ENCODE assay signal across 24 cellular contexts in the genomic region with DNA sequence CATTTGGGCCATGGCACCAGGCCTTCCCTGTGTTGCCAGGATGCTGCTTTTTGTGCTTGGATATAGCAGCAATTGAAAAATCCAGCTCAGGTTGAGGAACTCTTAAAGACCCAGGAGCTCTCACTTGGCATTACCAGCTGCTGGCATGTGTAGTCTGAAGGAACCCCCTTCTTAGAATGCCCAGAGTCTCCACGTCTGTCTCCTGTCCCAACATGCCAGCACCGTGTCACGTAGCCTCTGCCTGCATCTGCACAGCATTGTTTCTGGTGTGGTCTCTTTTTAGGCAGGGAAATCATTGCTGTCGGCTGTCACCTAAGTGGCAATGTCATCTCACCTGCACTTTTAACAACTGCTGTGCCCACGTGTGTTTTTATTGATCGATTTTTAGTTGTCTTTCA.
A peak's percentile ranks its signal among the peaks of the same experiment; 100 is the strongest.
DNase-seq lines count a peak whose midpoint lies in the region; ATAC-seq, FAIRE-seq and TF ChIP-seq lines count a peak whose summit lies in the region.
"Had no signal": no experiment of that assay in that cellular context is flagged by ENCODE, and none has a peak within 500 bp of the region (broad histone marks: within the 10 kb centered on the region; RNA-seq: fewer than 3 reads in every experiment).

No MANE protein-coding gene starts in this region.

- no peak for TF ChIP-seq POLR2A in H1 (IDR thresholded peaks at IDR 0.05; ENCODE audit: control extremely low read depth in 1 of 2, low read depth in 2 of 2, low read length in 2 of 2)

- peaks cover 56% of the 10 kb centered on the region for H3K79me2 ChIP-seq in Loucy (ENCODE audit: insufficient read depth, low read length)
- peaks cover 12 to 96% of the 10 kb centered on the region in 2 experiments; a peak in 3 of 4 replicates for H3K79me2 ChIP-seq in H1 (ENCODE audit: control insufficient read depth in 1 of 2, insufficient read depth in 2 of 2, low read length in 2 of 2)

- H2BK20ac ChIP-seq in H1 (ENCODE audit: low read length): no peak overlapping the region

- no peak overlapping the region for H3K23ac ChIP-seq in H1 (ENCODE audit: insufficient read length)

- H3K79me1 ChIP-seq in H1 (ENCODE audit: low read depth, low read length): peaks cover 17% of the 10 kb centered on the region

- no peak overlapping the region for H2AFZ ChIP-seq in Loucy (ENCODE audit: low read length)
- no peak overlapping the region for H2AFZ ChIP-seq in H1 (ENCODE audit: low read length)

- H3K27ac ChIP-seq in H1 (ENCODE audit: low read depth, low read length) (no peak overlapping the region), mucosa of rectum (ENCODE audit: low read depth in 2 of 2, low read length in 2 of 2) (peak overlapping the region; percentile 68 to 84), substantia nigra (ENCODE audit: low read depth, low read length, poor library complexity, severe bottlenecking) (no peak overlapping the region)
- H3K27ac ChIP-seq: 22Rv1, breast epithelium, heart left ventricle, right lobe of liver, suprapubic skin, vagina had no signal

- CTCF ChIA-PET in H1 (lab: Charles Lee; ENCODE audit: partially characterized antibody): interaction anchor here (3.9 kb wide), 1 partner anchor 13 kb away, joined by 19 read pairs; no protein-coding TSS in a partner anchor

- ATAC-seq in left colon: no peak
- no peak for ATAC-seq in GM19324 (IDR thresholded peaks at IDR 0.05; ENCODE audit: low FRiP score, unreplicated experiment)
- ATAC-seq: activated CD4-positive, alpha-beta T cell treated with anti-CD3 and anti-CD28 coated beads for 36 hours; GM12878; right lobe of liver had no signal

- H3K9me3 ChIP-seq in Loucy (ENCODE audit: insufficient read depth, low read depth, low read length): no peaks in the 10 kb centered on the region
- H3K9me3 ChIP-seq in H1 (ENCODE audit: insufficient read depth in 2 of 2, low read depth in 1 of 2, low read length in 1 of 2): no peaks in the 10 kb centered on the region
- H3K9me3 ChIP-seq in mucosa of rectum (ENCODE audit: control insufficient read depth in 2 of 2, low read length in 2 of 2): no peaks in the 10 kb centered on the region
- H3K9me3 ChIP-seq: breast epithelium, heart left ventricle, right lobe of liver, suprapubic skin, vagina had no signal

- WGBS in H1 (ENCODE audit: extremely low coverage in 1 of 2, insufficient coverage in 1 of 2, insufficient read length in 1 of 2, insufficient replicate concordance in 2 of 2, low coverage in 1 of 2, low lambda C conversion rate in 2 of 2, missing lambda C conversion rate in 1 of 2), 2 experiments: 93% methylated on average over 6 of the region's 6 CpGs; no CpG with 5 or more reads in 1 of the 2 experiments

- intact Hi-C loops in left colon (cut with DNase I, micrococcal nuclease): no loop called here

- H3K9ac ChIP-seq in Loucy (ENCODE audit: low read depth, low read length, poor library complexity, severe bottlenecking): peak overlapping the region; percentile 16
- H3K9ac ChIP-seq in H1 (replicated peaks in 1 of 4; ENCODE audit: extremely low read depth in 1 of 4, low read depth in 3 of 4, low read length in 3 of 4): no peak overlapping the region
- no peak overlapping the region for H3K9ac ChIP-seq in mucosa of rectum (ENCODE audit: low read depth in 1 of 2, low read length in 2 of 2)

- H3K14ac ChIP-seq in H1 (ENCODE audit: insufficient read length): no peak overlapping the region

- no peak for TF ChIP-seq EP300 in H1 (IDR thresholded peaks at IDR 0.05; ENCODE audit: borderline replicate concordance in 1 of 2, low read depth in 2 of 2, low read length in 2 of 2)

- H3K36me3 ChIP-seq in Loucy (ENCODE audit: insufficient read depth, low read length): peaks cover 6% of the 10 kb centered on the region; the same call in 1 of the 2 replicates
- H3K36me3 ChIP-seq in H1 (ENCODE audit: control insufficient read depth in 2 of 4, insufficient read depth in 4 of 4, low read length in 3 of 4): peaks cover 0 to 4% (median 2%) of the 10 kb centered on the region in 4 experiments; a peak in 3 of 8 replicates
- peaks cover 0 to 5% of the 10 kb centered on the region in 2 donors for H3K36me3 ChIP-seq in mucosa of rectum (ENCODE audit: control insufficient read depth in 2 of 2, insufficient read depth in 2 of 2, low read length in 2 of 2)
- H3K36me3 ChIP-seq: breast epithelium, right lobe of liver, vagina had no signal

- H2BK120ac ChIP-seq in H1 (replicated peaks; ENCODE audit: low read depth, low read length): no peak overlapping the region

- H3F3A ChIP-seq in Loucy (ENCODE audit: low read depth): peaks cover 5% of the 10 kb centered on the region; the same call in 1 of the 2 replicates

- TF ChIP-seq RAD21 in H1 (IDR thresholded peaks at IDR 0.05 in 1 of 2, conservative IDR thresholded peaks at IDR 0.05 in 1 of 2; ENCODE audit: low read depth in 2 of 2, low read length in 2 of 2): no peak

- no peak for FAIRE-seq in H1 (lab: Jason Lieb, UNC)
- FAIRE-seq: GM12878 had no signal

- no peak overlapping the region for H3K4ac ChIP-seq in H1 (replicated peaks; ENCODE audit: insufficient read length, low read depth, low read length)

- no peak overlapping the region for H2BK15ac ChIP-seq in H1 (ENCODE audit: low read length)

- peak; percentile 6 for DNase-seq in NCI-H146 (lab: John Stamatoyannopoulos, UW)
- no peak for DNase-seq in NCI-H146 treated with DMSO at 0.1 percent for 48 hours (lab: John Stamatoyannopoulos, UW; ENCODE audit: unreplicated experiment)
- DNase-seq in H1 (ENCODE audit: low read depth in 1 of 2, low spot score in 2 of 2): peak in 1 of 2 experiments; percentile 39
- no peak for DNase-seq in left colon
- no peak for DNase-seq in substantia nigra (lab: John Stamatoyannopoulos, UW)
- DNase-seq: activated CD4-positive, alpha-beta T cell treated with anti-CD3 and anti-CD28 coated beads for 36 hours; activated T-cell treated with anti-CD3 and anti-CD28 coated beads, Interleukin-2, amount 50 U/mL, for 24 hours; amygdala; CD4-positive, alpha-beta memory T cell; DMS 273 treated with DMSO at 0.1 percent for 48 hours; EL; heart left ventricle; NCI-H1694 treated with DMSO at 0.1 percent for 48 hours; right lobe of liver; stimulated activated CD4-positive, alpha-beta T cell treated with anti-CD3 and anti-CD28 coated beads, Interleukin-12 subunit alpha, Interleukin-12 subunit beta, amount 100 ng/mL, for 4 hours; stimulated activated CD4-positive, alpha-beta T cell treated with anti-CD3 and anti-CD28 coated beads, Interleukin-4, amount 100 ng/mL, for 1 hour had no signal

- H4K8ac ChIP-seq in H1 (ENCODE audit: extremely low read depth, insufficient read depth, low read length): no peak overlapping the region

- H3K56ac ChIP-seq in H1 (replicated peaks; ENCODE audit: insufficient read length, low read depth, low read length): no peak overlapping the region

- no peaks in the 10 kb centered on the region for H3K27me3 ChIP-seq in Loucy (ENCODE audit: insufficient read depth, low read length, poor library complexity, severe bottlenecking)
- H3K27me3 ChIP-seq in H1 (replicated peaks in 1 of 4; ENCODE audit: control insufficient read depth in 3 of 4, extremely low read depth in 1 of 4, insufficient read depth in 3 of 4, low read length in 3 of 4): no peaks in the 10 kb centered on the region
- no peaks in the 10 kb centered on the region for H3K27me3 ChIP-seq in mucosa of rectum (ENCODE audit: control insufficient read depth in 2 of 2, insufficient read depth in 2 of 2, low read length in 2 of 2)
- H3K27me3 ChIP-seq: breast epithelium, heart left ventricle, right lobe of liver, suprapubic skin, vagina had no signal

- no peak overlapping the region for H2AK5ac ChIP-seq in H1 (ENCODE audit: low read depth, low read length)

- H3K23me2 ChIP-seq in H1 (ENCODE audit: low read depth, low read length): no peaks in the 10 kb centered on the region; the same call in 1 of the 2 replicates

- POLR2A ChIA-PET in H1 (lab: Charles Lee; ENCODE audit: partially characterized antibody): no interaction called here

- H3K4me1 ChIP-seq in Loucy (ENCODE audit: insufficient read depth, low read length, poor library complexity, severe bottlenecking) (peaks cover 68% of the 10 kb centered on the region), H1 (replicated peaks in 1 of 4; ENCODE audit: control insufficient read depth in 3 of 4, insufficient read depth in 4 of 4, low read length in 3 of 4) (peaks cover 9 to 24% (median 16%) of the 10 kb centered on the region in 4 experiments), mucosa of rectum (ENCODE audit: control insufficient read depth in 2 of 2, insufficient read depth in 2 of 2, low read length in 2 of 2) (peaks cover 18 to 29% of the 10 kb centered on the region in 2 donors)
- H3K4me1 ChIP-seq: right lobe of liver had no signal

- H2BK5ac ChIP-seq in H1 (ENCODE audit: low read depth, low read length): peak overlapping the region; percentile 82

- H2BK12ac ChIP-seq in H1 (ENCODE audit: low read depth, low read length): peak overlapping the region; percentile 76

- H3K4me2 ChIP-seq in Loucy (ENCODE audit: low read depth, low read length, poor library complexity, severe bottlenecking): peak overlapping the region; percentile 36
- no peak overlapping the region; a peak in 1 of 4 replicates for H3K4me2 ChIP-seq in H1 (ENCODE audit: insufficient read depth in 1 of 2, low read depth in 2 of 2, low read length in 2 of 2)

- no peaks in the 10 kb centered on the region for H3K9me2 ChIP-seq in Loucy (replicated peaks; ENCODE audit: low read depth, low read length)

- TF ChIP-seq CTCF in Loucy (conservative IDR thresholded peaks at IDR 0.05; ENCODE audit: low read length) (no peak), H1 (IDR thresholded peaks at IDR 0.05; ENCODE audit: control extremely low read depth in 1 of 3, insufficient read depth in 1 of 3, low read depth in 1 of 3, low read length in 3 of 3) (no peak)

- no peak overlapping the region for H3K4me3 ChIP-seq in Loucy (ENCODE audit: low read length, poor library complexity, severe bottlenecking)
- H3K4me3 ChIP-seq in H1 (ENCODE audit: extremely low read depth in 1 of 4, insufficient read depth in 2 of 4, low read depth in 3 of 4, low read length in 4 of 4): no peak overlapping the region
- H3K4me3 ChIP-seq in mucosa of rectum (ENCODE audit: low read length in 2 of 2): no peak overlapping the region
- H3K4me3 ChIP-seq: breast epithelium, GM12878, heart left ventricle, right lobe of liver, suprapubic skin, vagina had no signal

- H4K5ac ChIP-seq in H1 (ENCODE audit: insufficient read length, low read depth, low read length): no peak overlapping the region

- peaks cover 54% of the 10 kb centered on the region for H4K20me1 ChIP-seq in Loucy (ENCODE audit: insufficient read depth, low read length, poor library complexity, severe bottlenecking)
- H4K20me1 ChIP-seq in H1 (replicated peaks in 1 of 2; ENCODE audit: control insufficient read depth in 1 of 2, insufficient read depth in 2 of 2, low read length in 2 of 2): peaks cover 34 to 36% of the 10 kb centered on the region in 2 experiments

- H4K91ac ChIP-seq in H1 (replicated peaks; ENCODE audit: insufficient read length, low read length): no peak overlapping the region

- H3K18ac ChIP-seq in H1 (ENCODE audit: extremely low read depth, low read length): no peak overlapping the region

TF ChIP-seq in H1, 55 proteins besides CTCF, POLR2A, EP300 and RAD21 (continues in another document):
- TF ChIP-seq CREB1 (IDR thresholded peaks at IDR 0.05) (no peak), BRCA1 (IDR thresholded peaks at IDR 0.05; ENCODE audit: low read depth, low read length) (no peak)

Comparison
In these comparisons a context has a peak if more than half of its experiments do, and no peak if none do; other contexts are left out.
1. H3K27ac ChIP-seq: peak in mucosa of rectum (2 of 2); none in H1 (single experiment) and substantia nigra (single experiment).